Comparison of ENCODE assay signal across 10 cellular contexts in the genomic region with DNA sequence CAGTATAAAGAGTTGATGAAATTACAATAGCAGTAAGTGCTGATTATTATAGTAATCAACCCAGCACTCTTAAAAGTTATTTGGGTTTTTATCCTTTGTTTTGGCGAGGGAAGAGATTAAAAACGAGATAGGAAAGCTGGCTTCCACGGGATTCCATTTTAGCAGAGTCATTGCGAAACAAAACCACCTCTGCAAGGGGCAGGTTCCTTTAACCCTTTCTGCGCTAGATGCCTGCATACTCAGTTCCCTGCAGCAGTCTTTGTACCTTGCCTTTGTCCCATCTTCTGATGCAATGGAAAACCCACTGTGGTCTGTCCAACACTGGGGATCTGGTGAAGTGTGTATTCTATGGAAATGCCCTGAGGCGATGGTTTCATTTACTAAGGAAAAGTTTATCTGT. TPM values are rescaled to one million over a fixed set of nuclear protein-coding genes. Genes with fewer than 3 reads are reported as not detected.
A peak's percentile ranks its signal among the peaks of the same experiment; 100 is the strongest.
DNase-seq lines count a peak whose midpoint lies in the region; ATAC-seq and TF ChIP-seq lines count a peak whose summit lies in the region.
"Had no signal": no experiment of that assay in that cellular context is flagged by ENCODE, and none has a peak within 500 bp of the region (broad histone marks: within the 10 kb centered on the region; RNA-seq: fewer than 3 reads in every experiment).

No MANE protein-coding gene starts in this region.

- ATAC-seq in activated B cell treated with CpG ODN at 0.5 μM for 24 hours (ENCODE audit: low read depth) = no peak
- ATAC-seq in left lung = no peak
- no peak for ATAC-seq in GM19328 (IDR thresholded peaks at IDR 0.05; ENCODE audit: unreplicated experiment)

- peaks cover 0 to 7% of the 10 kb centered on the region in 2 donors for H3K36me3 ChIP-seq in left lung

- H3K36me3 Mint-ChIP-seq in activated B cell treated with CpG ODN at 0.5 μM for 24 hours (ENCODE audit: low read depth) = peaks cover 50% of the 10 kb centered on the region
- peaks cover 6 to 15% (median 15%) of the 10 kb centered on the region in 3 donors for H3K36me3 Mint-ChIP-seq in immature natural killer cell
- H3K36me3 Mint-ChIP-seq in type B pancreatic cell = peaks cover 21% of the 10 kb centered on the region

- H3K9me3 Mint-ChIP-seq in activated B cell treated with CpG ODN at 0.5 μM for 24 hours (no peaks in the 10 kb centered on the region), immature natural killer cell (no peaks in the 10 kb centered on the region), type B pancreatic cell (no peaks in the 10 kb centered on the region)

- H3K4me1 Mint-ChIP-seq in activated B cell treated with CpG ODN at 0.5 μM for 24 hours (peaks cover 65% of the 10 kb centered on the region), immature natural killer cell (peaks cover 53 to 68% of the 10 kb centered on the region in 2 donors), type B pancreatic cell (ENCODE audit: unreplicated experiment) (peaks cover 39% of the 10 kb centered on the region)

- intact Hi-C loops in activated B cell treated with CpG ODN at 0.5 μM for 24 hours (cut with micrococcal nuclease) = loop anchor here (5.0 to 10.0 kb wide), 6 partner anchors 985 to 1863 kb away; a partner anchor contains a TSS
- intact Hi-C loops in left lung (cut with DNase I) = no loop called here

- peak overlapping the region in 1 of 2 donors; percentile 99 for H3K27ac ChIP-seq in left lung

- H3K9me3 ChIP-seq in left lung = no peaks in the 10 kb centered on the region

- H3K27me3 Mint-ChIP-seq in activated B cell treated with CpG ODN at 0.5 μM for 24 hours (no peaks in the 10 kb centered on the region), immature natural killer cell (ENCODE audit: low read depth in 3 of 3) (peaks cover 43 to 56% (median 56%) of the 10 kb centered on the region in 3 donors), type B pancreatic cell (no peaks in the 10 kb centered on the region)

- DNase-seq in stimulated activated CD4-positive, alpha-beta T cell treated with anti-CD3 and anti-CD28 coated beads, Interleukin-15, amount 100 ng/mL, for 24 hours = peak; percentile 64
- DNase-seq in stimulated activated CD4-positive, alpha-beta T cell treated with anti-CD3 and anti-CD28 coated beads, Interleukin-4, amount 100 ng/mL, for 4 hours = no peak
- DNase-seq in activated B cell treated with CpG ODN at 0.5 μM for 24 hours (no peak), immature natural killer cell (peak; percentile 26 to 35 (median 32)), type B pancreatic cell (ENCODE audit: extremely low spot score, unreplicated experiment) (no peak), left lung (no peak), DMS114 treated with DMSO at 0.1 percent for 48 hours (lab: John Stamatoyannopoulos, UW; ENCODE audit: unreplicated experiment) (no peak)
- DNase-seq: COR-L47, midbrain had no signal

- CTCF ChIA-PET in activated B cell treated with CpG ODN at 0.5 μM for 24 hours (lab: Charles Lee) = interaction anchor here (0.9 to 6.6 kb wide), 6 partner anchors 11 to 564 kb away, joined by 3 to 62 read pairs (median 4); no protein-coding TSS in a partner anchor

- H3K4me3 Mint-ChIP-seq in activated B cell treated with CpG ODN at 0.5 μM for 24 hours = peak overlapping the region; percentile 58
- H3K4me3 Mint-ChIP-seq in immature natural killer cell = peak overlapping the region; percentile 16 to 78 (median 40)
- peak overlapping the region; percentile 77 for H3K4me3 Mint-ChIP-seq in type B pancreatic cell

- TF ChIP-seq CTCF in activated B cell treated with CpG ODN at 0.5 μM for 24 hours (IDR thresholded peaks at IDR 0.05) = no peak
- TF ChIP-seq CTCF in type B pancreatic cell (conservative IDR thresholded peaks at IDR 0.05) = no peak
- no peak for TF ChIP-seq CTCF in left lung (IDR thresholded peaks at IDR 0.05)

- POLR2A ChIA-PET in activated B cell treated with CpG ODN at 0.5 μM for 24 hours (lab: Charles Lee) = interaction anchor here (0.7 to 5.7 kb wide), 2 partner anchors 9 to 179 kb away, joined by 5 to 34 read pairs; no protein-coding TSS in a partner anchor

- no peak overlapping the region for H3K4me3 ChIP-seq in left lung

- H3K27ac Mint-ChIP-seq in activated B cell treated with CpG ODN at 0.5 μM for 24 hours (peak overlapping the region; percentile 76), immature natural killer cell (peak overlapping the region in 5 of 6 donors; percentile 41 to 94 (median 74)), type B pancreatic cell (peak overlapping the region; percentile 87)

- peaks cover 29 to 56% of the 10 kb centered on the region in 2 donors for H3K4me1 ChIP-seq in left lung

- no peaks in the 10 kb centered on the region for H3K27me3 ChIP-seq in left lung

RNA-seq across cellular contexts. Expression of a gene that starts 2.7 kb away (rescaled TPM):
- total RNA-seq in activated B cell treated with CpG ODN at 0.5 μM for 24 hours (56.7 and 57.4 TPM in 2 replicates), type B pancreatic cell (ENCODE audit: low replicate concordance) (55.0 and 69.8 TPM in 2 replicates), left lung (100 to 1,000 TPM in 1 of 2 donors, 10 to 100 TPM in 1; 58.5 to 118 TPM)
- 100 to 1,000 TPM; 110 to 163 (median 141) TPM for polyA plus RNA-seq in immature natural killer cell

Comparison
In these comparisons a context has a peak if more than half of its experiments do, and no peak if none do; other contexts are left out.
1. DNase-seq: peak in stimulated activated CD4-positive, alpha-beta T cell treated with anti-CD3 and anti-CD28 coated beads, Interleukin-15, amount 100 ng/mL, for 24 hours (single experiment) and immature natural killer cell (3 of 3); none in stimulated activated CD4-positive, alpha-beta T cell treated with anti-CD3 and anti-CD28 coated beads, Interleukin-4, amount 100 ng/mL, for 4 hours (0 of 2), activated B cell treated with CpG ODN at 0.5 μM for 24 hours (single experiment), type B pancreatic cell (single experiment), left lung (0 of 2) and DMS114 treated with DMSO at 0.1 percent for 48 hours (single experiment).
2. Peak in every context shown above with its lines, with median percentiles within 50 percentile points of each other: H3K27ac Mint-ChIP-seq and H3K4me3 Mint-ChIP-seq.